In the genomic region with DNA sequence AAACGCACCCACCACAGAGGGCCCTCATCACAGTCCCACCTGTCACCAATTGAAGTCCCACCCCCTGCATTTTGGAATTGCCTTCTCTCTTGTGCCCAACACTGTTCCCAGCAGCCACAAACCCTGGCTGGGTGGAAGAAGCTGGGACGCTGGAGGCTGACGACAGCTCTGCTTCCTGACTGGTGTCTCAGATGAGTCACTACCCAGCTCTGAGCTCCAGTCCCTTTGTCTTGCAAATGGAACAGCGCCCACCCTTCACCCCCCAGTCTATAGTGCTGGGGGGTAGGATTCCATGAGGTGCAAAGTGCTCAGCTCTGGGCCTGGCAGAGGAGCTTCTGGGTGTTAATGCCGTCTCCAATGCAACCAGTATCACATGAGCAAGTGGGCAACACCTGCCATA, we compare ENCODE assay signal across 1 cellular context.
A peak's percentile ranks its signal among the peaks of the same experiment; 100 is the strongest.
TF ChIP-seq lines count a peak whose summit lies in the region.

No MANE protein-coding gene starts in this region.

TF ChIP-seq in WTC11, 78 proteins besides CTCF, POLR2A, EP300 and RAD21 (continued from another document):
- TF ChIP-seq, protein P1, sequence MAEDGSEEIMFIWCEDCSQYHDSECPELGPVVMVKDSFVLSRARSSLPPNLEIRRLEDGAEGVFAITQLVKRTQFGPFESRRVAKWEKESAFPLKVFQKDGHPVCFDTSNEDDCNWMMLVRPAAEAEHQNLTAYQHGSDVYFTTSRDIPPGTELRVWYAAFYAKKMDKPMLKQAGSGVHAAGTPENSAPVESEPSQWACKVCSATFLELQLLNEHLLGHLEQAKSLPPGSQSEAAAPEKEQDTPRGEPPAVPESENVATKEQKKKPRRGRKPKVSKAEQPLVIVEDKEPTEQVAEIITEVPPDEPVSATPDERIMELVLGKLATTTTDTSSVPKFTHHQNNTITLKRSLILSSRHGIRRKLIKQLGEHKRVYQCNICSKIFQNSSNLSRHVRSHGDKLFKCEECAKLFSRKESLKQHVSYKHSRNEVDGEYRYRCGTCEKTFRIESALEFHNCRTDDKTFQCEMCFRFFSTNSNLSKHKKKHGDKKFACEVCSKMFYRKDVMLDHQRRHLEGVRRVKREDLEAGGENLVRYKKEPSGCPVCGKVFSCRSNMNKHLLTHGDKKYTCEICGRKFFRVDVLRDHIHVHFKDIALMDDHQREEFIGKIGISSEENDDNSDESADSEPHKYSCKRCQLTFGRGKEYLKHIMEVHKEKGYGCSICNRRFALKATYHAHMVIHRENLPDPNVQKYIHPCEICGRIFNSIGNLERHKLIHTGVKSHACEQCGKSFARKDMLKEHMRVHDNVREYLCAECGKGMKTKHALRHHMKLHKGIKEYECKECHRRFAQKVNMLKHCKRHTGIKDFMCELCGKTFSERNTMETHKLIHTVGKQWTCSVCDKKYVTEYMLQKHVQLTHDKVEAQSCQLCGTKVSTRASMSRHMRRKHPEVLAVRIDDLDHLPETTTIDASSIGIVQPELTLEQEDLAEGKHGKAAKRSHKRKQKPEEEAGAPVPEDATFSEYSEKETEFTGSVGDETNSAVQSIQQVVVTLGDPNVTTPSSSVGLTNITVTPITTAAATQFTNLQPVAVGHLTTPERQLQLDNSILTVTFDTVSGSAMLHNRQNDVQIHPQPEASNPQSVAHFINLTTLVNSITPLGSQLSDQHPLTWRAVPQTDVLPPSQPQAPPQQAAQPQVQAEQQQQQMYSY (CRISPR knock-in tag; IDR thresholded peaks at IDR 0.05) = 0 out of 2 replicates have a peak, but pooled peaks have one; percentile 20
- TF ChIP-seq, protein P2, sequence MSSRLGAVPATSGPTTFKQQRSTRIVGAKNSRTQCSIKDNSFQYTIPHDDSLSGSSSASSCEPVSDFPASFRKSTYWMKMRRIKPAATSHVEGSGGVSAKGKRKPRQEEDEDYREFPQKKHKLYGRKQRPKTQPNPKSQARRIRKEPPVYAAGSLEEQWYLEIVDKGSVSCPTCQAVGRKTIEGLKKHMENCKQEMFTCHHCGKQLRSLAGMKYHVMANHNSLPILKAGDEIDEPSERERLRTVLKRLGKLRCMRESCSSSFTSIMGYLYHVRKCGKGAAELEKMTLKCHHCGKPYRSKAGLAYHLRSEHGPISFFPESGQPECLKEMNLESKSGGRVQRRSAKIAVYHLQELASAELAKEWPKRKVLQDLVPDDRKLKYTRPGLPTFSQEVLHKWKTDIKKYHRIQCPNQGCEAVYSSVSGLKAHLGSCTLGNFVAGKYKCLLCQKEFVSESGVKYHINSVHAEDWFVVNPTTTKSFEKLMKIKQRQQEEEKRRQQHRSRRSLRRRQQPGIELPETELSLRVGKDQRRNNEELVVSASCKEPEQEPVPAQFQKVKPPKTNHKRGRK (CRISPR knock-in tag; IDR thresholded peaks at IDR 0.05; ENCODE audit: borderline replicate concordance) = no peak
